Comparison of ENCODE assay signal across 28 cellular contexts in genomic region chr22:49483946-49484345, GRCh38.
"Had no signal": no experiment of that assay in that cellular context is flagged by ENCODE, and none has a peak within 500 bp of the region (broad histone marks: within the 10 kb centered on the region; RNA-seq: fewer than 3 reads in every experiment).

No MANE protein-coding gene starts in this region.

- H3K9me3 Mint-ChIP-seq: activated CD4-positive, alpha-beta memory T cell treated with anti-CD3 and anti-CD28 coated beads, Interleukin-2, amount 10 ng/mL, durations not matched to agents 7 days and 5 days; activated naive CD8-positive, alpha-beta T cell treated with anti-CD3 and anti-CD28 coated beads, Interleukin-2, amount 10 ng/mL, durations not matched to agents 7 days and 5 days; IgD-negative memory B cell; T-cell had no signal

- H3K4me1 Mint-ChIP-seq: activated CD4-positive, alpha-beta memory T cell treated with anti-CD3 and anti-CD28 coated beads, Interleukin-2, amount 10 ng/mL, durations not matched to agents 7 days and 5 days; activated CD4-positive, alpha-beta T cell treated with anti-CD3 and anti-CD28 coated beads for 36 hours; activated naive CD8-positive, alpha-beta T cell treated with anti-CD3 and anti-CD28 coated beads, Interleukin-2, amount 10 ng/mL, durations not matched to agents 7 days and 5 days had no signal

- H3K27ac ChIP-seq: adrenal gland, SK-N-MC, VCaP had no signal

- H3K4me1 ChIP-seq: adrenal gland had no signal

- H3K27ac Mint-ChIP-seq: activated CD4-positive, alpha-beta memory T cell treated with anti-CD3 and anti-CD28 coated beads, Interleukin-2, amount 10 ng/mL, durations not matched to agents 7 days and 5 days; activated CD4-positive, alpha-beta T cell treated with anti-CD3 and anti-CD28 coated beads for 36 hours; activated naive CD8-positive, alpha-beta T cell treated with anti-CD3 and anti-CD28 coated beads, Interleukin-2, amount 10 ng/mL, durations not matched to agents 7 days and 5 days; IgD-negative memory B cell; T-cell had no signal

- H3K4me3 ChIP-seq: adrenal gland, SK-N-MC had no signal

- H3K36me3 ChIP-seq: adrenal gland had no signal

- H3K27me3 Mint-ChIP-seq: activated CD4-positive, alpha-beta T cell treated with anti-CD3 and anti-CD28 coated beads for 36 hours; IgD-negative memory B cell had no signal

- DNase-seq: activated CD4-positive, alpha-beta memory T cell treated with anti-CD3 and anti-CD28 coated beads, Interleukin-2, amount 10 ng/mL, durations not matched to agents 7 days and 5 days; activated CD4-positive, alpha-beta T cell treated with anti-CD3 and anti-CD28 coated beads for 36 hours; activated CD4-positive, alpha-beta T cell treated with anti-CD3 and anti-CD28 coated beads, Interleukin-2, amount 50 U/mL, for 1 hour; activated CD4-positive, CD25-positive, alpha-beta regulatory T cell; activated CD8-positive, alpha-beta memory T cell treated with anti-CD3 and anti-CD28 coated beads, Interleukin-2, amount 50 U/mL, for 48 hours; activated naive CD4-positive, alpha-beta T cell treated with anti-CD3 and anti-CD28 coated beads, Interleukin-2, amount 50 U/mL, for 16 hours; activated naive CD8-positive, alpha-beta T cell treated with anti-CD3 and anti-CD28 coated beads, Interleukin-2, amount 10 ng/mL, durations not matched to agents 7 days and 5 days; activated T-cell treated with anti-CD3 and anti-CD28 coated beads, Interleukin-2, amount 50 U/mL, for 1 hour; adrenal gland; anterior cingulate cortex; caudate nucleus; KG1; NCI-H1105; NCI-H1436; NCI-H1694 treated with DMSO at 0.1 percent for 48 hours; NCI-H2029 treated with DMSO at 0.1 percent for 48 hours; NCI-H345; NCI-H510A; NCI-H526 treated with DMSO at 0.1 percent for 48 hours; OCI-M1; RPMI8226; T-cell; T-helper 2 cell had no signal

- H3K9me3 ChIP-seq: adrenal gland had no signal

- ATAC-seq: activated CD4-positive, alpha-beta T cell treated with anti-CD3 and anti-CD28 coated beads for 36 hours; Panc1; Right ventricle myocardium inferior; T-cell had no signal

- H3K4me3 Mint-ChIP-seq: activated CD4-positive, alpha-beta memory T cell treated with anti-CD3 and anti-CD28 coated beads, Interleukin-2, amount 10 ng/mL, durations not matched to agents 7 days and 5 days; activated CD4-positive, alpha-beta T cell treated with anti-CD3 and anti-CD28 coated beads for 36 hours; activated naive CD8-positive, alpha-beta T cell treated with anti-CD3 and anti-CD28 coated beads, Interleukin-2, amount 10 ng/mL, durations not matched to agents 7 days and 5 days; IgD-negative memory B cell; T-cell had no signal

- H3K36me3 Mint-ChIP-seq: activated naive CD8-positive, alpha-beta T cell treated with anti-CD3 and anti-CD28 coated beads, Interleukin-2, amount 10 ng/mL, durations not matched to agents 7 days and 5 days; T-cell had no signal
